In the genomic region with DNA sequence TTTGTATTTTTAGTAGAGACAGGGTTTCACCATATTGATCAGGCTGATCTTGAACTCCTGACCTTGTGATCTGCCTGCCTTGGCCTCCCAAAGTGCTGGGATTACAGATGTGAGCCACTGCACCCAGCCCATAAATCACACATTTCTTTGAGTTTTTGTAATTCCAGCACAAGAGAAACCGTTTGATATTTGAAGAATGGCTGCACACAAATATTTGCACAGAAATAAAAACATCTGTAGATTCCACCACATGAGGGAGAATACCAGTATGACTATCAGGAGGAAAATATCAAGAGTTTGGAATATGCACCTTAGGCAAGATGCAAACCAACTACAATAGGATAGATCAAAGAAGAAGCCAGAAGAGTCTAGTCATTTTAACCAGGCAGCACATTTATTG, we compare ENCODE assay signal across 5 cellular contexts. TPM values are rescaled to one million over a fixed set of nuclear protein-coding genes. Genes with fewer than 3 reads are reported as not detected.
"Had no signal": no experiment of that assay in that cellular context is flagged by ENCODE, and none has a peak within 500 bp of the region (broad histone marks: within the 10 kb centered on the region; RNA-seq: fewer than 3 reads in every experiment).

No MANE protein-coding gene starts in this region.

RNA-seq across cellular contexts. Expression of gene PSG9, which starts 17.9 kb away (rescaled TPM):
- total RNA-seq: HepG2, HT-29, K562 had no signal
- polyA plus RNA-seq: IgD-negative memory B cell had no signal

RNA-seq across cellular contexts. Expression of gene PSG4, which starts 46.0 kb away (rescaled TPM):
- total RNA-seq: HepG2, HT-29, HT1080, K562 had no signal
- polyA plus RNA-seq: HepG2, IgD-negative memory B cell had no signal
